In genomic region chr10:12221323-12222298, GRCh38 we compare ENCODE assay signal across 1 cellular context.
TF ChIP-seq lines count a peak whose summit lies in the region.

No MANE protein-coding gene starts in this region.

TF ChIP-seq in SK-N-SH, 30 proteins besides CTCF, POLR2A, EP300 and RAD21 (continued from another document):
- TF ChIP-seq REST (IDR thresholded peaks at IDR 0.05; ENCODE audit: low read depth, low read length) (no peak), SMC3 (IDR thresholded peaks at IDR 0.05; ENCODE audit: low read depth, low read length) (no peak), PBX3 (IDR thresholded peaks at IDR 0.05) (no peak), FOXM1 (IDR thresholded peaks at IDR 0.05; ENCODE audit: low read depth) (no peak), SIN3A (IDR thresholded peaks at IDR 0.05; ENCODE audit: borderline replicate concordance, low read depth, low read length) (no peak)
